In the genomic region with DNA sequence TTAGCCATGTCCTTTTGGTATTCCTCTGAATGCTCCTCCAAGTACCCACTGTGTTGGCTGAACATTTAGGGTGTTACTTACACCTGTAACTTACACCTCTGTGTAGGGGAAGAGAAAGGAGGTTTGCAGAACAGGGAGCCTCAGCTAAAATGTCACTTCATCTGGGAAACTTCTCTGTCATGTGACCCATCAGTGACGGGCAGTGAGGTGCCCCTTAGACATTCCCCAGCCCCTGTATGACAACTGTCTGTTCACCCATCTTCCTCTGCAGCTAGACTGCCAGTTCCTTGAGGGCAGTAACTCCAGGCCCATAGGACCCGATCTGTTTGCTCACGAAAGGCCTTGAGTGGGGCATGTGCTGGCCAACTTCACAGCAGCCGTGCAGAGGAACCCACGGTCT, we compare ENCODE assay signal across 1 cellular context.
A peak's percentile ranks its signal among the peaks of the same experiment; 100 is the strongest.
TF ChIP-seq lines count a peak whose summit lies in the region.

No MANE protein-coding gene starts in this region.

TF ChIP-seq in H1, 55 proteins besides CTCF, POLR2A, EP300 and RAD21:
- TF ChIP-seq RNF2 (IDR thresholded peaks at IDR 0.05; ENCODE audit: borderline replicate concordance, low read depth, low read length, missing control alignments, poor library complexity, severe bottlenecking) (no peak), JUN (IDR thresholded peaks at IDR 0.05; ENCODE audit: low read depth, low read length) (no peak), PHF8 (conservative IDR thresholded peaks at IDR 0.05; ENCODE audit: low read depth, low read length) (no peak), KDM1A (IDR thresholded peaks at IDR 0.05; ENCODE audit: borderline replicate concordance, low read length) (no peak), POLR2AphosphoS5 (IDR thresholded peaks at IDR 0.05; ENCODE audit: low read depth, low read length) (peak; percentile 71; the same call in 1 of the 2 replicates), HDAC2 (IDR thresholded peaks at IDR 0.05; ENCODE audit: borderline replicate concordance in 1 of 2, low read depth in 2 of 2, low read length in 2 of 2) (no peak), JUND (IDR thresholded peaks at IDR 0.05; ENCODE audit: low read length) (no peak)
- TF ChIP-seq, protein P1, sequence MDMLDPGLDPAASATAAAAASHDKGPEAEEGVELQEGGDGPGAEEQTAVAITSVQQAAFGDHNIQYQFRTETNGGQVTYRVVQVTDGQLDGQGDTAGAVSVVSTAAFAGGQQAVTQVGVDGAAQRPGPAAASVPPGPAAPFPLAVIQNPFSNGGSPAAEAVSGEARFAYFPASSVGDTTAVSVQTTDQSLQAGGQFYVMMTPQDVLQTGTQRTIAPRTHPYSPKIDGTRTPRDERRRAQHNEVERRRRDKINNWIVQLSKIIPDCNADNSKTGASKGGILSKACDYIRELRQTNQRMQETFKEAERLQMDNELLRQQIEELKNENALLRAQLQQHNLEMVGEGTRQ (IDR thresholded peaks at IDR 0.05; ENCODE audit: low read length): 0 out of 2 replicates have a peak, but pooled peaks have one; percentile 22
